Comparison of ENCODE assay signal across 2 cellular contexts in the genomic region with DNA sequence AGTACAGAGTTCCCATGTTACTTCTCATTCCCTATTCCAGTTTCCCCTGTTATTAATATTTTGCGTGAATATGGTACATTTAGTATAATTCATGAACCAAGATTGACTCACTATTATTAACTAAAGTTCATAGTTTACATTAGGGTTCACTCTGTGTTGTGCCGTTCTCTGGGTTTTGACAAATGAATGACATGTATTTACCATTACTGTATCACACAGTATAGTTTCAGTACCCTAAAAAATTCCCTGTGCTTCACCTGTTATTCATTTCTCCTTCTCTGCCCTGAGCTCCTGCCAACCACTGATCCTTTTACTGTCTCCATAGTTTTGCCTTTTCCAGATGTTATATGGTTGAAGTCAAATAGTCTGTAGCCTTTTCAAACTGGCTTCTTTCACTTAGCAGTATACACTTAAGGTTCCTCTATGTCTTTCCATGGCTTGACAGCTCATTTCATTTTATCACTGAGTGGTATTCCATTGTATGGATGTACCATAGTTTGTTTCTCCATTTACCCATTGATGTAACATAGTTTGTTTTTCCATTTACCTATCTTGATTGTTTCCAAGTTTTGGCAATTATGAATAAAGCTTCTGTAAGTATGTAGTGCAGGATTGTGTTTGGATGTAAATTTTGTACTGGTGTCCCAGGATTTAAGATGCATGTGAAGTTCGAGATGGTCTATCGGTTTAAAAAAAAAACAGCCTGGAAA.
TF ChIP-seq lines count a peak whose summit lies in the region.

No MANE protein-coding gene starts in this region.

TF ChIP-seq in GM12891, 5 proteins besides CTCF, POLR2A, EP300 and RAD21:
- TF ChIP-seq POLR2AphosphoS5 (IDR thresholded peaks at IDR 0.05; ENCODE audit: low read depth, low read length) (no peak), TAF1 (IDR thresholded peaks at IDR 0.05; ENCODE audit: low read depth, low read length) (no peak), PAX5 (IDR thresholded peaks at IDR 0.05; ENCODE audit: insufficient read depth, low read length, severe bottlenecking) (no peak), POU2F2 (IDR thresholded peaks at IDR 0.05; ENCODE audit: low read depth, low read length) (no peak), SPI1 (IDR thresholded peaks at IDR 0.05; ENCODE audit: low read depth, low read length) (peak; percentile 50)

TF ChIP-seq in IMR-90, 13 proteins besides CTCF, POLR2A, EP300 and RAD21:
- TF ChIP-seq, protein P1, sequence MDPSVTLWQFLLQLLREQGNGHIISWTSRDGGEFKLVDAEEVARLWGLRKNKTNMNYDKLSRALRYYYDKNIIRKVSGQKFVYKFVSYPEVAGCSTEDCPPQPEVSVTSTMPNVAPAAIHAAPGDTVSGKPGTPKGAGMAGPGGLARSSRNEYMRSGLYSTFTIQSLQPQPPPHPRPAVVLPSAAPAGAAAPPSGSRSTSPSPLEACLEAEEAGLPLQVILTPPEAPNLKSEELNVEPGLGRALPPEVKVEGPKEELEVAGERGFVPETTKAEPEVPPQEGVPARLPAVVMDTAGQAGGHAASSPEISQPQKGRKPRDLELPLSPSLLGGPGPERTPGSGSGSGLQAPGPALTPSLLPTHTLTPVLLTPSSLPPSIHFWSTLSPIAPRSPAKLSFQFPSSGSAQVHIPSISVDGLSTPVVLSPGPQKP (IDR thresholded peaks at IDR 0.05; ENCODE audit: borderline replicate concordance, low read depth, low read length), result no peak
- TF ChIP-seq NFE2L2 (IDR thresholded peaks at IDR 0.05; ENCODE audit: low read depth, low read length), result no peak
TF ChIP-seq in IMR-90: peak in this region for 0.
